1 cellular context compared by ENCODE assay signal in genomic region chr17:79294459-79295071, GRCh38.
TF ChIP-seq lines count a peak whose summit lies in the region.

No MANE protein-coding gene starts in this region.

TF ChIP-seq in SK-N-SH treated with all-trans-retinoic acid at 6 μM for 48 hours, 23 proteins besides CTCF, POLR2A, EP300 and RAD21 (continued from another document):
- TF ChIP-seq CSRNP3 (CRISPR knock-in tag; IDR thresholded peaks at IDR 0.05) (no peak), TOX (CRISPR knock-in tag; IDR thresholded peaks at IDR 0.05; ENCODE audit: borderline replicate concordance) (no peak), ZFP30 (CRISPR knock-in tag; IDR thresholded peaks at IDR 0.05) (no peak), ZC3H10 (CRISPR knock-in tag; IDR thresholded peaks at IDR 0.05) (no peak), TSHZ2 (CRISPR knock-in tag; IDR thresholded peaks at IDR 0.05) (no peak), ZNF565 (CRISPR knock-in tag; conservative IDR thresholded peaks at IDR 0.05; ENCODE audit: low read depth) (no peak)
- TF ChIP-seq, protein P1, sequence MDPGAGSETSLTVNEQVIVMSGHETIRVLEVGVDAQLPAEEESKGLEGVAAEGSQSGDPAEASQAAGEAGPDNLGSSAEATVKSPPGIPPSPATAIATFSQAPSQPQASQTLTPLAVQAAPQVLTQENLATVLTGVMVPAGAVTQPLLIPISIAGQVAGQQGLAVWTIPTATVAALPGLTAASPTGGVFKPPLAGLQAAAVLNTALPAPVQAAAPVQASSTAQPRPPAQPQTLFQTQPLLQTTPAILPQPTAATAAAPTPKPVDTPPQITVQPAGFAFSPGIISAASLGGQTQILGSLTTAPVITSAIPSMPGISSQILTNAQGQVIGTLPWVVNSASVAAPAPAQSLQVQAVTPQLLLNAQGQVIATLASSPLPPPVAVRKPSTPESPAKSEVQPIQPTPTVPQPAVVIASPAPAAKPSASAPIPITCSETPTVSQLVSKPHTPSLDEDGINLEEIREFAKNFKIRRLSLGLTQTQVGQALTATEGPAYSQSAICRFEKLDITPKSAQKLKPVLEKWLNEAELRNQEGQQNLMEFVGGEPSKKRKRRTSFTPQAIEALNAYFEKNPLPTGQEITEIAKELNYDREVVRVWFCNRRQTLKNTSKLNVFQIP (CRISPR knock-in tag; IDR thresholded peaks at IDR 0.05; ENCODE audit: borderline replicate concordance, low read depth), result no peak
